8 cellular contexts compared by ENCODE assay signal in genomic region chr11:65574147-65574962, GRCh38. TPM values are rescaled to one million over a fixed set of nuclear protein-coding genes. Genes with fewer than 3 reads are reported as not detected.
DNase-seq lines count a peak whose midpoint lies in the region; ATAC-seq and TF ChIP-seq lines count a peak whose summit lies in the region.

No MANE protein-coding gene starts in this region.

- peaks cover 62 to 67% (median 64%) of the 10 kb centered on the region in 3 donors for H3K4me1 Mint-ChIP-seq in T-cell

- H3K27ac Mint-ChIP-seq in T-cell = peak overlapping the region; percentile 95 to 96

- TF ChIP-seq CTCF in left ventricle myocardium inferior (IDR thresholded peaks at IDR 0.05; ENCODE audit: borderline replicate concordance) (peak; percentile 99), psoas muscle (IDR thresholded peaks at IDR 0.05) (peak; percentile 92)

- H3K36me3 ChIP-seq in left ventricle myocardium inferior (peaks cover 10% of the 10 kb centered on the region), psoas muscle (ENCODE audit: insufficient read depth in 1 of 2, low read depth in 1 of 2) (peaks cover 0 to 16% of the 10 kb centered on the region in 2 donors), urinary bladder (ENCODE audit: insufficient read depth) (no peaks in the 10 kb centered on the region)

- no peaks in the 10 kb centered on the region for H3K27me3 Mint-ChIP-seq in T-cell

- no peaks in the 10 kb centered on the region for H3K9me3 ChIP-seq in left ventricle myocardium inferior (replicated peaks)
- H3K9me3 ChIP-seq in psoas muscle = no peaks in the 10 kb centered on the region

- H3K27ac ChIP-seq in left ventricle myocardium inferior (replicated peaks) = peak overlapping the region; percentile 97
- H3K27ac ChIP-seq in psoas muscle = peak overlapping the region; percentile 98
- H3K27ac ChIP-seq in urinary bladder (ENCODE audit: low read depth) = peak overlapping the region; percentile 79

- POLR2A ChIA-PET in T-cell (lab: Charles Lee) = no interaction called here

- no peaks in the 10 kb centered on the region for H3K9me3 Mint-ChIP-seq in T-cell

- peaks cover 87% of the 10 kb centered on the region for H3K4me1 ChIP-seq in left ventricle myocardium inferior
- peaks cover 59% of the 10 kb centered on the region for H3K4me1 ChIP-seq in psoas muscle
- no peaks in the 10 kb centered on the region for H3K4me1 ChIP-seq in urinary bladder (ENCODE audit: insufficient read depth)

- CTCF ChIA-PET in T-cell (lab: Charles Lee) = no interaction called here

- WGBS in psoas muscle, 3 donors = 7 to 12% (median 8%) methylated on average over 53 to 75 of the region's 75 CpGs
- WGBS in urinary bladder = 2% methylated on average over 75 of the region's 75 CpGs

- H3K4me3 Mint-ChIP-seq in T-cell = peak overlapping the region; percentile 87 to 98 (median 93)

- ATAC-seq in GM21717 (IDR thresholded peaks at IDR 0.05; ENCODE audit: unreplicated experiment) (peak; percentile 27), T-cell (replicated peaks in 1 of 4) (peak; percentile 27 to 39 (median 30)), psoas muscle (peak; percentile 43 to 46 (median 46))

- H3K4me3 ChIP-seq in left ventricle myocardium inferior (peak overlapping the region; percentile 86), psoas muscle (peak overlapping the region; percentile 99), urinary bladder (ENCODE audit: low read depth, low read length) (peak overlapping the region; percentile 81)

- peak; percentile 35 for DNase-seq in DMS79 (lab: John Stamatoyannopoulos, UW)
- peak; percentile 85 for DNase-seq in LoVo (ENCODE audit: low spot score)
- peak; percentile 59 to 84 (median 74) for DNase-seq in T-cell
- DNase-seq in amniotic epithelial cell (ENCODE audit: low read depth) = peak; percentile 84
- peak; percentile 94 for DNase-seq in left ventricle myocardium inferior
- peak; percentile 95 to 96 for DNase-seq in psoas muscle

- intact Hi-C loops in left ventricle myocardium inferior (cut with micrococcal nuclease) (no loop called here), psoas muscle (cut with DNase I) (loop anchor here (2.0 to 5.0 kb wide), 3 partner anchors 18 to 38 kb away; partner anchors contain the start of gene MAP3K11 (in 1 of the 2))

- H3K27me3 ChIP-seq in left ventricle myocardium inferior (ENCODE audit: low read depth) (no peaks in the 10 kb centered on the region), psoas muscle (ENCODE audit: insufficient read depth in 3 of 3, low read length in 2 of 3) (no peaks in the 10 kb centered on the region)

- H3K36me3 Mint-ChIP-seq in T-cell = peaks cover 8% of the 10 kb centered on the region

RNA-seq across cellular contexts. Expression of gene EHBP1L1, which starts 1.5 kb away (rescaled TPM):
- total RNA-seq in T-cell (100 to 1,000 TPM; 115 to 170 (median 150) TPM), left ventricle myocardium inferior (69.5 TPM), psoas muscle (100 to 1,000 TPM; 208 to 345 (median 282) TPM), urinary bladder (45.9 TPM)
- polyA plus RNA-seq in psoas muscle (100 to 1,000 TPM; 114 to 177 (median 170) TPM), urinary bladder (178 TPM)

RNA-seq across cellular contexts. Expression of gene FAM89B, which starts 2.0 kb away (rescaled TPM):
- total RNA-seq in T-cell (10 to 100 TPM; 36.3 to 72.9 (median 69.3) TPM), left ventricle myocardium inferior (40.9 TPM), psoas muscle (100 to 1,000 TPM in 1 of 4 donors, 10 to 100 TPM in 3; 59.0 to 110 (median 66.9) TPM), urinary bladder (10.9 TPM)
- polyA plus RNA-seq in psoas muscle (100 to 1,000 TPM in 1 of 3 donors, 10 to 100 TPM in 2; 66.9 to 112 (median 67.4) TPM), urinary bladder (82.7 TPM)

RNA-seq across cellular contexts. Expression of gene ZNRD2, which starts 4.1 kb away (rescaled TPM):
- total RNA-seq in T-cell = 10 to 100 TPM; 32.5 to 36.9 (median 34.5) TPM
- total RNA-seq in left ventricle myocardium inferior = 21.1 TPM
- total RNA-seq in psoas muscle = 10 to 100 TPM; 31.6 to 43.5 (median 38.0) TPM
- polyA plus RNA-seq in psoas muscle = 100 to 1,000 TPM in 1 of 3 donors, 10 to 100 TPM in 2; 58.8 to 118 (median 94.2) TPM
- 14.6 TPM for total RNA-seq in urinary bladder
- polyA plus RNA-seq in urinary bladder = 94.9 TPM

RNA-seq across cellular contexts. Expression of gene LTBP3, which starts 16.2 kb away (rescaled TPM):
- total RNA-seq in T-cell (100 to 1,000 TPM; 200 to 364 (median 284) TPM), left ventricle myocardium inferior (80.3 TPM), psoas muscle (10 to 100 TPM; 27.9 to 82.3 (median 51.4) TPM), urinary bladder (58.5 TPM)
- polyA plus RNA-seq in psoas muscle (10 to 100 TPM; 12.7 to 19.2 (median 17.2) TPM), urinary bladder (145 TPM)

RNA-seq across cellular contexts. Expression of gene KCNK7, which starts 21.2 kb away (rescaled TPM):
- total RNA-seq in T-cell = 1 to 10 TPM; 2.3 to 8.0 (median 3.6) TPM
- total RNA-seq in left ventricle myocardium inferior = 0.85 TPM
- under 1 TPM in 3 of 4 donors, not detected in 1; 0.19 to 0.56 (median 0.27) TPM for total RNA-seq in psoas muscle
- 1 to 10 TPM in 1 of 3 donors, under 1 TPM in 2; 0.22 to 1.4 (median 0.99) TPM for polyA plus RNA-seq in psoas muscle
- total RNA-seq in urinary bladder = 0.63 TPM
- 1.2 TPM for polyA plus RNA-seq in urinary bladder

Comparison
In these comparisons a context has a peak if more than half of its experiments do, and no peak if none do; other contexts are left out.
1. Peak in every context shown above with its lines: DNase-seq, ATAC-seq, H3K4me3 ChIP-seq and H3K27ac ChIP-seq.
2. DNase-seq: peak in every context shown above with its lines; median percentile 96 in psoas muscle; 94 in left ventricle myocardium inferior; 85 in LoVo; 84 in amniotic epithelial cell; 74 in T-cell; 35 in DMS79.